In the genomic region with DNA sequence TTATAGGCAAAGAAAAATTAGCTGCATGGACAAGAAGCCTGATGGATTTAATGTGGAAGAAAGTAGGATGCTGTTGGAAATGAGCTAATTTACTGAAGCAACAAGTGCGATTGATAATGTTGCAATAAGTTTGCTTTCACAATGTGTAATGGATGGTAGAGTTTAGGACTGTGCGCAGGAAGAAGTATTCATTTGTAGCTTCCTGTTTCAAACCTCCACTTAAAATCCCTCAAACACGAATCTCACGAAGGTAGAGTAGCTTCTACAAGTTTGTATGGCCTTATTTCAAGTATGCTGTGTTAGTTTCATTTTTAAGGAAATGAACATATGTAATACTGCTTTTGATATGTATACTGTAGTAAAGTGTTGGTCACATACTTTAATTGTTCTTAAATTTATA, we compare ENCODE assay signal across 19 cellular contexts. TPM values are rescaled to one million over a fixed set of nuclear protein-coding genes. Genes with fewer than 3 reads are reported as not detected.
DNase-seq lines count a peak whose midpoint lies in the region; ATAC-seq and TF ChIP-seq lines count a peak whose summit lies in the region.
"Had no signal": no experiment of that assay in that cellular context is flagged by ENCODE, and none has a peak within 500 bp of the region (broad histone marks: within the 10 kb centered on the region; RNA-seq: fewer than 3 reads in every experiment).

No MANE protein-coding gene starts in this region.

- no peak overlapping the region for H3K4me3 Mint-ChIP-seq in GM23338
- H3K4me3 Mint-ChIP-seq: activated naive CD4-positive, alpha-beta T cell treated with anti-CD3 and anti-CD28 coated beads, Interleukin-2, amount 50 U/mL, for 24 hours had no signal

- H3K9me3 Mint-ChIP-seq in GM23338: no peaks in the 10 kb centered on the region
- H3K9me3 Mint-ChIP-seq: activated naive CD4-positive, alpha-beta T cell treated with anti-CD3 and anti-CD28 coated beads, Interleukin-2, amount 50 U/mL, for 24 hours had no signal

- no peak overlapping the region for H2AFZ ChIP-seq in GM23338

- no peak overlapping the region for H3K4me3 ChIP-seq in mucosa of descending colon
- no peak overlapping the region for H3K4me3 ChIP-seq in GM23338
- no peak overlapping the region for H3K4me3 ChIP-seq in brain microvascular endothelial cell (ENCODE audit: low read depth, low read length)

- no peaks in the 10 kb centered on the region for H3K27me3 Mint-ChIP-seq in GM23338 (ENCODE audit: insufficient read depth, low read depth, poor library complexity)

- H3K4me1 Mint-ChIP-seq in GM23338: no peaks in the 10 kb centered on the region
- H3K4me1 Mint-ChIP-seq: activated naive CD4-positive, alpha-beta T cell treated with anti-CD3 and anti-CD28 coated beads, Interleukin-2, amount 50 U/mL, for 24 hours had no signal

- in situ Hi-C loops in KBM-7 (cut with MboI; ENCODE audit: low pct_unique_long_range_greater_than_20kb, low sequenced_read_pairs): no loop called here
- in situ Hi-C loops in brain microvascular endothelial cell (cut with HindIII; ENCODE audit: low pct_ligation_motif_present, low sequenced_read_pairs): no loop called here

- H3K79me2 ChIP-seq in GM23338 (replicated peaks; ENCODE audit: insufficient read depth): no peaks in the 10 kb centered on the region

- H3F3A ChIP-seq in GM23338 (replicated peaks; ENCODE audit: low read depth): no peaks in the 10 kb centered on the region

- H4K20me1 ChIP-seq in GM23338 (replicated peaks; ENCODE audit: insufficient read depth): no peaks in the 10 kb centered on the region

- no peak overlapping the region for H3K27ac ChIP-seq in GM23338 (ENCODE audit: low read depth)
- H3K27ac ChIP-seq in brain microvascular endothelial cell: no peak overlapping the region

- H3K36me3 Mint-ChIP-seq in GM23338 (ENCODE audit: low read depth): no peaks in the 10 kb centered on the region
- H3K36me3 Mint-ChIP-seq: activated naive CD4-positive, alpha-beta T cell treated with anti-CD3 and anti-CD28 coated beads, Interleukin-2, amount 50 U/mL, for 24 hours had no signal

- no peak overlapping the region for H3K27ac Mint-ChIP-seq in GM23338
- H3K27ac Mint-ChIP-seq: activated naive CD4-positive, alpha-beta T cell treated with anti-CD3 and anti-CD28 coated beads, Interleukin-2, amount 50 U/mL, for 24 hours had no signal

- TF ChIP-seq CTCF in mucosa of descending colon (IDR thresholded peaks at IDR 0.05) (no peak), GM23338 (conservative IDR thresholded peaks at IDR 0.05; ENCODE audit: low read depth in 2 of 2) (no peak), brain microvascular endothelial cell (IDR thresholded peaks at IDR 0.05; ENCODE audit: low read depth, low read length, missing control alignments) (no peak)

- H3K4me1 ChIP-seq in mucosa of descending colon (ENCODE audit: low read depth): no peaks in the 10 kb centered on the region
- no peaks in the 10 kb centered on the region for H3K4me1 ChIP-seq in GM23338 (ENCODE audit: insufficient read depth)

- DNase-seq in AML-193 (lab: John Stamatoyannopoulos, UW) (peak; percentile 80 to 81), KBM-7 (peak; percentile 70), mucosa of descending colon (no peak), GM23338 (ENCODE audit: low spot score) (no peak), brain microvascular endothelial cell (no peak)
- no peak for DNase-seq in activated effector memory CD4-positive, alpha-beta T cell treated with anti-CD3 and anti-CD28 coated beads, Interleukin-2, amount 50 U/mL, for 16 hours
- DNase-seq: central memory CD4-positive, alpha-beta T cell; glutamatergic neuron; NCI-H1930; NCI-H82; SHP77 treated with DMSO at 0.1 percent for 48 hours; stimulated activated CD4-positive, alpha-beta T cell treated with anti-CD3 and anti-CD28 coated beads, Interleukin-2, amount 100 ng/mL, for 48 hours; stimulated activated naive CD4-positive, alpha-beta T cell had no signal

- no peaks in the 10 kb centered on the region for H3K9me2 ChIP-seq in GM23338 (ENCODE audit: insufficient read depth)

- H3K27me3 ChIP-seq in GM23338 (ENCODE audit: insufficient read depth): no peaks in the 10 kb centered on the region
- no peaks in the 10 kb centered on the region for H3K27me3 ChIP-seq in brain microvascular endothelial cell (replicated peaks)

- H3K36me3 ChIP-seq in mucosa of descending colon (ENCODE audit: low read depth) (no peaks in the 10 kb centered on the region), GM23338 (ENCODE audit: insufficient read depth) (no peaks in the 10 kb centered on the region), brain microvascular endothelial cell (replicated peaks) (no peaks in the 10 kb centered on the region)

- ATAC-seq in GM19324 (IDR thresholded peaks at IDR 0.05; ENCODE audit: low FRiP score, unreplicated experiment) (peak; percentile 49), HG02870 (IDR thresholded peaks at IDR 0.05; ENCODE audit: unreplicated experiment) (peak; percentile 94), mucosa of descending colon (no peak), GM23338 (no peak)

- no peak overlapping the region for H3K4me2 ChIP-seq in GM23338

- H3K9me3 ChIP-seq in mucosa of descending colon: no peaks in the 10 kb centered on the region

- intact Hi-C loops in mucosa of descending colon (cut with DNase I, micrococcal nuclease): no loop called here

TF ChIP-seq in GM23338, 12 proteins besides CTCF, POLR2A, EP300 and RAD21 (continues in another document):
- no peak for TF ChIP-seq STAT1 (IDR thresholded peaks at IDR 0.05; ENCODE audit: unreplicated experiment)
- no peak for TF ChIP-seq EZH2 (IDR thresholded peaks at IDR 0.05; ENCODE audit: low read depth, unreplicated experiment)
- TF ChIP-seq, protein P1, sequence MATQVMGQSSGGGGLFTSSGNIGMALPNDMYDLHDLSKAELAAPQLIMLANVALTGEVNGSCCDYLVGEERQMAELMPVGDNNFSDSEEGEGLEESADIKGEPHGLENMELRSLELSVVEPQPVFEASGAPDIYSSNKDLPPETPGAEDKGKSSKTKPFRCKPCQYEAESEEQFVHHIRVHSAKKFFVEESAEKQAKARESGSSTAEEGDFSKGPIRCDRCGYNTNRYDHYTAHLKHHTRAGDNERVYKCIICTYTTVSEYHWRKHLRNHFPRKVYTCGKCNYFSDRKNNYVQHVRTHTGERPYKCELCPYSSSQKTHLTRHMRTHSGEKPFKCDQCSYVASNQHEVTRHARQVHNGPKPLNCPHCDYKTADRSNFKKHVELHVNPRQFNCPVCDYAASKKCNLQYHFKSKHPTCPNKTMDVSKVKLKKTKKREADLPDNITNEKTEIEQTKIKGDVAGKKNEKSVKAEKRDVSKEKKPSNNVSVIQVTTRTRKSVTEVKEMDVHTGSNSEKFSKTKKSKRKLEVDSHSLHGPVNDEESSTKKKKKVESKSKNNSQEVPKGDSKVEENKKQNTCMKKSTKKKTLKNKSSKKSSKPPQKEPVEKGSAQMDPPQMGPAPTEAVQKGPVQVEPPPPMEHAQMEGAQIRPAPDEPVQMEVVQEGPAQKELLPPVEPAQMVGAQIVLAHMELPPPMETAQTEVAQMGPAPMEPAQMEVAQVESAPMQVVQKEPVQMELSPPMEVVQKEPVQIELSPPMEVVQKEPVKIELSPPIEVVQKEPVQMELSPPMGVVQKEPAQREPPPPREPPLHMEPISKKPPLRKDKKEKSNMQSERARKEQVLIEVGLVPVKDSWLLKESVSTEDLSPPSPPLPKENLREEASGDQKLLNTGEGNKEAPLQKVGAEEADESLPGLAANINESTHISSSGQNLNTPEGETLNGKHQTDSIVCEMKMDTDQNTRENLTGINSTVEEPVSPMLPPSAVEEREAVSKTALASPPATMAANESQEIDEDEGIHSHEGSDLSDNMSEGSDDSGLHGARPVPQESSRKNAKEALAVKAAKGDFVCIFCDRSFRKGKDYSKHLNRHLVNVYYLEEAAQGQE (IDR thresholded peaks at IDR 0.05; ENCODE audit: unreplicated experiment): no peak
- TF ChIP-seq EZH2phosphoT487 (IDR thresholded peaks at IDR 0.05; ENCODE audit: unreplicated experiment): no peak
- TF ChIP-seq, protein P2, sequence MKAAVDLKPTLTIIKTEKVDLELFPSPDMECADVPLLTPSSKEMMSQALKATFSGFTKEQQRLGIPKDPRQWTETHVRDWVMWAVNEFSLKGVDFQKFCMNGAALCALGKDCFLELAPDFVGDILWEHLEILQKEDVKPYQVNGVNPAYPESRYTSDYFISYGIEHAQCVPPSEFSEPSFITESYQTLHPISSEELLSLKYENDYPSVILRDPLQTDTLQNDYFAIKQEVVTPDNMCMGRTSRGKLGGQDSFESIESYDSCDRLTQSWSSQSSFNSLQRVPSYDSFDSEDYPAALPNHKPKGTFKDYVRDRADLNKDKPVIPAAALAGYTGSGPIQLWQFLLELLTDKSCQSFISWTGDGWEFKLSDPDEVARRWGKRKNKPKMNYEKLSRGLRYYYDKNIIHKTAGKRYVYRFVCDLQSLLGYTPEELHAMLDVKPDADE (IDR thresholded peaks at IDR 0.05): no peak

RNA-seq across cellular contexts. Expression of a gene that starts 42.3 kb away (rescaled TPM):
- total RNA-seq in mucosa of descending colon: 1 to 10 TPM; 1.0 to 1.3 (median 1.1) TPM
- total RNA-seq in GM23338 (2014; rRNA removed; shearing (Covaris generic)): 2.0 and 3.4 TPM in 2 replicates
- 1.3 and 1.4 TPM in 2 replicates for polyA plus RNA-seq in GM23338 (2016; fragmentation: Nextera tagmentation; extraction: Ambion mirVana)
- total RNA-seq: activated CD8-positive, alpha-beta memory T cell treated with anti-CD3 and anti-CD28 coated beads for 36 hours; endothelial cell of umbilical vein had no signal
- polyA plus RNA-seq: AG04450, endothelial cell of umbilical vein had no signal

Comparison
In these comparisons a context has a peak if more than half of its experiments do, and no peak if none do; other contexts are left out.
1. DNase-seq: peak in AML-193 (2 of 2) and KBM-7 (single experiment); none in activated effector memory CD4-positive, alpha-beta T cell treated with anti-CD3 and anti-CD28 coated beads, Interleukin-2, amount 50 U/mL, for 16 hours (single experiment), mucosa of descending colon (0 of 3), GM23338 (single experiment) and brain microvascular endothelial cell (single experiment).
2. ATAC-seq: peak in GM19324 (single experiment) and HG02870 (single experiment); none in mucosa of descending colon (single experiment) and GM23338 (single experiment).